ENCODE assay signal across 1 cellular context in the genomic region with DNA sequence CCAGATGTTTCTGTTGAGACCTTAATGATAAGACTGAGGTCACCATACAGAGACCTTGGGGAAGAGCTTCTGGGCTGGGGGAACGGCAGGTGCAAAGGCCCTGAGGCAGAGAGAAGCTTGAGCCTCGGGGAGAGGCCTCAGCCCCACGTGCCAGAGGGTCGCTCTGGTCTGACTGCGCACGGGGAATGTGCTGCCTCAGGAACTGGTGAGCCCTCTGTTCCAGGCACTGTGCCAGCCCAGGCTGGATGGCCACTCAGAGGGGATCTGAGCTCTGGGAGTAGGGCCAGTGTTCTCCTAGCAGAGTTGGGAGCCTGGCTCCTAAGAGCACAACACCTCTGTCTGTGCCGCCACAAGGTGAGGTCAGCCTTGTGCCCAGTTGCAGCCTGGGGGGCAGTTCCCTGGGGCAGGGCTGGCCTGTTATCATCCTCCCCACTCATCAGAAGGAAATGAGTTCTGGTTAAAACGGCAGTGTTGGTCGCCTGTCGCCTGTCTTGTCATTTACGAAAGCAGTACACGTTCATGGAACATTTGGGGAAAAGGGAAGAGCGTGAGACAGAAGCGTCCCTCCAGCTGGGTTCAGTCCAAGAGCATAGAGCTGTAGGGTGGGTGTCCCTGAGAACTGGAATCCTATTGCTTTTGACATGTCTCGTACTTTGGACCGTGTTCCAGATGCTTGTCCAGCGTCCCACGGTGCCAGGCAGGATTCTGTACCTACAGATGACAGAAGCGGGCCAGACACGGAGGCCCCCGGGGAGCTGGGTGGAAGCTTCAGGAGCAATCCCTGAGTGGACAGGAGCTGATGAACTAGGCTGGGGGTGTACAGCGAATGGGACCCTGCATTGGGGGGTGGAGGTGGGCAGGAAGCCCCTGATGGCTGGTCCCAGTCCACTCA.
TF ChIP-seq lines count a peak whose summit lies in the region.

No MANE protein-coding gene starts in this region.

TF ChIP-seq in SK-N-SH, 30 proteins besides CTCF, POLR2A, EP300 and RAD21 (continued from another document):
- TF ChIP-seq, protein P1, sequence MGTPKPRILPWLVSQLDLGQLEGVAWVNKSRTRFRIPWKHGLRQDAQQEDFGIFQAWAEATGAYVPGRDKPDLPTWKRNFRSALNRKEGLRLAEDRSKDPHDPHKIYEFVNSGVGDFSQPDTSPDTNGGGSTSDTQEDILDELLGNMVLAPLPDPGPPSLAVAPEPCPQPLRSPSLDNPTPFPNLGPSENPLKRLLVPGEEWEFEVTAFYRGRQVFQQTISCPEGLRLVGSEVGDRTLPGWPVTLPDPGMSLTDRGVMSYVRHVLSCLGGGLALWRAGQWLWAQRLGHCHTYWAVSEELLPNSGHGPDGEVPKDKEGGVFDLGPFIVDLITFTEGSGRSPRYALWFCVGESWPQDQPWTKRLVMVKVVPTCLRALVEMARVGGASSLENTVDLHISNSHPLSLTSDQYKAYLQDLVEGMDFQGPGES (IDR thresholded peaks at IDR 0.05; ENCODE audit: low read depth, low read length): no peak
- no peak for TF ChIP-seq FOSL2 (IDR thresholded peaks at IDR 0.05; ENCODE audit: borderline replicate concordance, low read depth)
- TF ChIP-seq, protein P2, sequence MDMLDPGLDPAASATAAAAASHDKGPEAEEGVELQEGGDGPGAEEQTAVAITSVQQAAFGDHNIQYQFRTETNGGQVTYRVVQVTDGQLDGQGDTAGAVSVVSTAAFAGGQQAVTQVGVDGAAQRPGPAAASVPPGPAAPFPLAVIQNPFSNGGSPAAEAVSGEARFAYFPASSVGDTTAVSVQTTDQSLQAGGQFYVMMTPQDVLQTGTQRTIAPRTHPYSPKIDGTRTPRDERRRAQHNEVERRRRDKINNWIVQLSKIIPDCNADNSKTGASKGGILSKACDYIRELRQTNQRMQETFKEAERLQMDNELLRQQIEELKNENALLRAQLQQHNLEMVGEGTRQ (IDR thresholded peaks at IDR 0.05; ENCODE audit: borderline replicate concordance, low read depth, low read length): no peak
- TF ChIP-seq, protein P3, sequence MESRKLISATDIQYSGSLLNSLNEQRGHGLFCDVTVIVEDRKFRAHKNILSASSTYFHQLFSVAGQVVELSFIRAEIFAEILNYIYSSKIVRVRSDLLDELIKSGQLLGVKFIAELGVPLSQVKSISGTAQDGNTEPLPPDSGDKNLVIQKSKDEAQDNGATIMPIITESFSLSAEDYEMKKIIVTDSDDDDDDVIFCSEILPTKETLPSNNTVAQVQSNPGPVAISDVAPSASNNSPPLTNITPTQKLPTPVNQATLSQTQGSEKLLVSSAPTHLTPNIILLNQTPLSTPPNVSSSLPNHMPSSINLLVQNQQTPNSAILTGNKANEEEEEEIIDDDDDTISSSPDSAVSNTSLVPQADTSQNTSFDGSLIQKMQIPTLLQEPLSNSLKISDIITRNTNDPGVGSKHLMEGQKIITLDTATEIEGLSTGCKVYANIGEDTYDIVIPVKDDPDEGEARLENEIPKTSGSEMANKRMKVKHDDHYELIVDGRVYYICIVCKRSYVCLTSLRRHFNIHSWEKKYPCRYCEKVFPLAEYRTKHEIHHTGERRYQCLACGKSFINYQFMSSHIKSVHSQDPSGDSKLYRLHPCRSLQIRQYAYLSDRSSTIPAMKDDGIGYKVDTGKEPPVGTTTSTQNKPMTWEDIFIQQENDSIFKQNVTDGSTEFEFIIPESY (IDR thresholded peaks at IDR 0.05; ENCODE audit: borderline replicate concordance, low read depth): no peak
TF ChIP-seq in SK-N-SH: peak in this region for 0.
